Comparison of ENCODE assay signal across 24 cellular contexts in genomic region chr4:99157478-99157935, GRCh38. TPM values are rescaled to one million over a fixed set of nuclear protein-coding genes. Genes with fewer than 3 reads are reported as not detected.
"Had no signal": no experiment of that assay in that cellular context is flagged by ENCODE, and none has a peak within 500 bp of the region (broad histone marks: within the 10 kb centered on the region; RNA-seq: fewer than 3 reads in every experiment).

No MANE protein-coding gene starts in this region.

- H3K9me3 Mint-ChIP-seq: activated naive CD4-positive, alpha-beta T cell treated with anti-CD3 and anti-CD28 coated beads for 36 hours; activated T-cell treated with anti-CD3 and anti-CD28 coated beads, Interleukin-2, amount 50 U/mL, for 4 hours; stimulated activated effector memory CD8-positive, alpha-beta T cell treated with anti-CD3 and anti-CD28 coated beads, Interleukin-12 subunit alpha, Interleukin-12 subunit beta, amount 100 ng/mL, for 72 hours; T-helper 1 cell treated with Interleukin-12 subunit alpha and Interleukin-12 subunit beta and Interleukin-4 antibody, amounts not matched to agents 30 μg/mL and 1 μg/mL, for 36 hours had no signal

- H3K4me3 Mint-ChIP-seq: activated naive CD4-positive, alpha-beta T cell treated with anti-CD3 and anti-CD28 coated beads for 36 hours; activated T-cell treated with anti-CD3 and anti-CD28 coated beads, Interleukin-2, amount 50 U/mL, for 4 hours; mesothelial cell of epicardium; stimulated activated effector memory CD8-positive, alpha-beta T cell treated with anti-CD3 and anti-CD28 coated beads, Interleukin-12 subunit alpha, Interleukin-12 subunit beta, amount 100 ng/mL, for 72 hours; T-helper 1 cell treated with Interleukin-12 subunit alpha and Interleukin-12 subunit beta and Interleukin-4 antibody, amounts not matched to agents 30 μg/mL and 1 μg/mL, for 36 hours had no signal

- H3K36me3 ChIP-seq: brain microvascular endothelial cell, prostate gland, thyroid gland had no signal

- H3K9me3 ChIP-seq: prostate gland, thyroid gland had no signal

- H3K4me1 Mint-ChIP-seq: mesothelial cell of epicardium; stimulated activated effector memory CD8-positive, alpha-beta T cell treated with anti-CD3 and anti-CD28 coated beads, Interleukin-12 subunit alpha, Interleukin-12 subunit beta, amount 100 ng/mL, for 72 hours had no signal

- H3K27me3 ChIP-seq: brain microvascular endothelial cell, dorsolateral prefrontal cortex, thyroid gland had no signal

- DNase-seq: activated CD4-positive, alpha-beta T cell treated with anti-CD3 and anti-CD28 coated beads, Interleukin-2, amount 50 U/mL, for 1 hour; activated CD4-positive, CD25-positive, alpha-beta regulatory T cell treated with anti-CD3 and anti-CD28 coated beads, Interleukin-2, amount 50 U/mL, for 72 hours; activated CD8-positive, alpha-beta memory T cell treated with anti-CD3 and anti-CD28 coated beads, Interleukin-2, amount 50 U/mL, for 4 hours; activated naive CD4-positive, alpha-beta T cell treated with anti-CD3 and anti-CD28 coated beads for 36 hours; activated T-cell treated with anti-CD3 and anti-CD28 coated beads, Interleukin-2, amount 50 U/mL, for 4 hours; anterior cingulate cortex; brain microvascular endothelial cell; central memory CD4-positive, alpha-beta T cell; dorsolateral prefrontal cortex; left cardiac atrium; occipital lobe; right cardiac atrium; stimulated activated CD4-positive, alpha-beta T cell treated with anti-CD3 and anti-CD28 coated beads, Interleukin-4, amount 100 ng/mL, for 1 hour; thyroid gland had no signal

- H3K4me3 ChIP-seq: dorsolateral prefrontal cortex, lung, prostate gland, skin epidermis, thyroid gland had no signal

- H3K36me3 Mint-ChIP-seq: mesothelial cell of epicardium; stimulated activated effector memory CD8-positive, alpha-beta T cell treated with anti-CD3 and anti-CD28 coated beads, Interleukin-12 subunit alpha, Interleukin-12 subunit beta, amount 100 ng/mL, for 72 hours had no signal

- H3K27ac ChIP-seq: brain microvascular endothelial cell, dorsolateral prefrontal cortex, prostate gland, skin epidermis, thyroid gland had no signal

- H3K4me1 ChIP-seq: prostate gland, thyroid gland had no signal

- ATAC-seq: activated T-cell treated with anti-CD3 and anti-CD28 coated beads, Interleukin-2, amount 50 U/mL, for 4 hours; left cardiac atrium; right cardiac atrium; stimulated activated effector memory CD8-positive, alpha-beta T cell treated with anti-CD3 and anti-CD28 coated beads, Interleukin-12 subunit alpha, Interleukin-12 subunit beta, amount 100 ng/mL, for 72 hours had no signal

- H3K27ac Mint-ChIP-seq: activated naive CD4-positive, alpha-beta T cell treated with anti-CD3 and anti-CD28 coated beads for 36 hours; mesothelial cell of epicardium; stimulated activated effector memory CD8-positive, alpha-beta T cell treated with anti-CD3 and anti-CD28 coated beads, Interleukin-12 subunit alpha, Interleukin-12 subunit beta, amount 100 ng/mL, for 72 hours; T-helper 1 cell treated with Interleukin-12 subunit alpha and Interleukin-12 subunit beta and Interleukin-4 antibody, amounts not matched to agents 30 μg/mL and 1 μg/mL, for 36 hours had no signal

RNA-seq across cellular contexts. Expression of gene ADH4, which starts 13.4 kb away (rescaled TPM):
- total RNA-seq: activated naive CD4-positive, alpha-beta T cell treated with anti-CD3 and anti-CD28 coated beads for 36 hours; glomerular endothelial cell; mesothelial cell of epicardium; myocyte; occipital lobe; prostate gland; urinary bladder had no signal
- polyA plus RNA-seq: neural cell had no signal
